ENCODE assay signal across 28 cellular contexts in genomic region chr2:157333304-157334047, GRCh38. TPM values are rescaled to one million over a fixed set of nuclear protein-coding genes. Genes with fewer than 3 reads are reported as not detected.
DNase-seq lines count a peak whose midpoint lies in the region; ATAC-seq, FAIRE-seq and TF ChIP-seq lines count a peak whose summit lies in the region.
"Had no signal": no experiment of that assay in that cellular context is flagged by ENCODE, and none has a peak within 500 bp of the region (broad histone marks: within the 10 kb centered on the region; RNA-seq: fewer than 3 reads in every experiment).

No MANE protein-coding gene starts in this region.

- no peak for TF ChIP-seq CTCF in CD8-positive, alpha-beta T cell (IDR thresholded peaks at IDR 0.05)
- TF ChIP-seq CTCF in K562 (IDR thresholded peaks at IDR 0.05 in 2 of 3, conservative IDR thresholded peaks at IDR 0.05 in 1 of 3; ENCODE audit: insufficient read depth in 2 of 3, low read depth in 1 of 3, low read length in 3 of 3) = no peak
- TF ChIP-seq CTCF in natural killer cell (IDR thresholded peaks at IDR 0.05) = no peak
- TF ChIP-seq CTCF in SK-N-SH (IDR thresholded peaks at IDR 0.05) = no peak

- H3K79me2 ChIP-seq in K562 (ENCODE audit: control insufficient read depth, insufficient read depth, low read length) = no peaks in the 10 kb centered on the region
- no peaks in the 10 kb centered on the region for H3K79me2 ChIP-seq in SK-N-SH (ENCODE audit: insufficient read depth)
- H3K79me2 ChIP-seq: hepatocyte had no signal

- ATAC-seq in activated CD4-positive, alpha-beta T cell treated with anti-CD3 and anti-CD28 coated beads for 36 hours = peak; percentile 73
- ATAC-seq in CD8-positive, alpha-beta T cell = no peak
- ATAC-seq in K562 = no peak
- no peak for ATAC-seq in natural killer cell
- ATAC-seq in GM21515 (IDR thresholded peaks at IDR 0.05; ENCODE audit: unreplicated experiment) = no peak
- ATAC-seq: body of pancreas, mucosa of descending colon, SK-N-SH treated with all-trans-retinoic acid at 6 μM for 48 hours had no signal

- in situ Hi-C loops in K562 (cut with MboI) = loop anchor here (25.0 kb wide), 1 partner anchor 679 kb away; no protein-coding TSS in a partner anchor

- no peak overlapping the region for H3K9ac ChIP-seq in K562 (ENCODE audit: insufficient read depth in 1 of 2, low read depth in 2 of 2, low read length in 2 of 2)
- no peak overlapping the region for H3K9ac ChIP-seq in SK-N-SH
- H3K9ac ChIP-seq: BLaER1 had no signal

- TF ChIP-seq EP300 in K562 (IDR thresholded peaks at IDR 0.05; ENCODE audit: low read length) (no peak), SK-N-SH (IDR thresholded peaks at IDR 0.05; ENCODE audit: borderline replicate concordance in 1 of 2, low read depth in 1 of 2, low read length in 1 of 2) (no peak)

- H3K36me3 Mint-ChIP-seq in activated CD4-positive, alpha-beta T cell treated with anti-CD3 and anti-CD28 coated beads for 36 hours (ENCODE audit: low read depth) = no peaks in the 10 kb centered on the region
- no peaks in the 10 kb centered on the region for H3K36me3 Mint-ChIP-seq in CD8-positive, alpha-beta T cell
- H3K36me3 Mint-ChIP-seq in natural killer cell = no peaks in the 10 kb centered on the region

- no peaks in the 10 kb centered on the region for H3F3A ChIP-seq in SK-N-SH (replicated peaks; ENCODE audit: insufficient read depth)

- peaks cover 42% of the 10 kb centered on the region for H3K4me1 ChIP-seq in CD8-positive, alpha-beta T cell (ENCODE audit: insufficient read depth, low read length)
- no peaks in the 10 kb centered on the region for H3K4me1 ChIP-seq in K562 (replicated peaks in 1 of 2; ENCODE audit: control insufficient read depth in 2 of 2, insufficient read depth in 2 of 2, low read length in 2 of 2)
- no peaks in the 10 kb centered on the region for H3K4me1 ChIP-seq in SK-N-SH (ENCODE audit: control insufficient read depth in 1 of 2, insufficient read depth in 2 of 2, low read depth in 1 of 2, low read length in 1 of 2)

- H3K4me1 Mint-ChIP-seq in activated CD4-positive, alpha-beta T cell treated with anti-CD3 and anti-CD28 coated beads for 36 hours = peaks cover 90% of the 10 kb centered on the region
- H3K4me1 Mint-ChIP-seq in CD8-positive, alpha-beta T cell (ENCODE audit: low read depth) = peaks cover 86% of the 10 kb centered on the region
- H3K4me1 Mint-ChIP-seq in natural killer cell = peaks cover 34 to 52% of the 10 kb centered on the region in 2 donors

- H2AFZ ChIP-seq in K562 (ENCODE audit: low read depth, low read length) (no peak overlapping the region), SK-N-SH (ENCODE audit: low read depth) (no peak overlapping the region)
- H2AFZ ChIP-seq: hepatocyte had no signal

- H3K4me3 Mint-ChIP-seq in activated CD4-positive, alpha-beta T cell treated with anti-CD3 and anti-CD28 coated beads for 36 hours = peak overlapping the region; percentile 26
- no peak overlapping the region for H3K4me3 Mint-ChIP-seq in CD8-positive, alpha-beta T cell
- no peak overlapping the region for H3K4me3 Mint-ChIP-seq in natural killer cell

- peak; percentile 18 for DNase-seq in activated CD4-positive, alpha-beta T cell treated with anti-CD3 and anti-CD28 coated beads for 36 hours
- no peak for DNase-seq in activated CD4-positive, alpha-beta T cell treated with anti-CD3 and anti-CD28 coated beads for 1 hour
- DNase-seq in CD8-positive, alpha-beta T cell = no peak
- no peak for DNase-seq in K562 (ENCODE audit: extremely low read depth in 1 of 4, low spot score in 3 of 4)
- no peak for DNase-seq in natural killer cell
- no peak for DNase-seq in amniotic stem cell (lab: John Stamatoyannopoulos, UW)
- DNase-seq in SK-N-SH = no peak
- DNase-seq: body of pancreas; cortex of kidney; DMS 273 treated with DMSO at 0.1 percent for 48 hours; mucosa of descending colon; NCI-H1092; NCI-H2081; NCI-H524; stimulated activated CD4-positive, alpha-beta T cell treated with anti-CD3 and anti-CD28 coated beads, Interleukin-4, amount 100 ng/mL, for 1 hour had no signal

- no peaks in the 10 kb centered on the region for H3K36me3 ChIP-seq in CD8-positive, alpha-beta T cell (ENCODE audit: insufficient read depth, low read length)
- no peaks in the 10 kb centered on the region for H3K36me3 ChIP-seq in K562 (ENCODE audit: control insufficient read depth, insufficient read depth, low read length)
- H3K36me3 ChIP-seq in SK-N-SH (replicated peaks in 1 of 2; ENCODE audit: control insufficient read depth in 1 of 2, insufficient read depth in 2 of 2, low read length in 1 of 2) = no peaks in the 10 kb centered on the region
- H3K36me3 ChIP-seq: BLaER1, neutrophil had no signal

- TF ChIP-seq POLR2A in K562 (conservative IDR thresholded peaks at IDR 0.05) = no peak

- no peaks in the 10 kb centered on the region for H3K9me3 Mint-ChIP-seq in activated CD4-positive, alpha-beta T cell treated with anti-CD3 and anti-CD28 coated beads for 36 hours (ENCODE audit: low read depth)
- no peaks in the 10 kb centered on the region for H3K9me3 Mint-ChIP-seq in CD8-positive, alpha-beta T cell
- H3K9me3 Mint-ChIP-seq in natural killer cell = no peaks in the 10 kb centered on the region

- H3K27me3 ChIP-seq in CD8-positive, alpha-beta T cell (ENCODE audit: insufficient read depth, low read length) = no peaks in the 10 kb centered on the region
- 0 out of 5 replicates have a peak, but pooled peaks cover 0 to 3% of the 10 kb centered on the region in 2 experiments for H3K27me3 ChIP-seq in K562 (ENCODE audit: control insufficient read depth in 2 of 2, insufficient read depth in 2 of 2, low read length in 2 of 2)
- peaks cover 6% of the 10 kb centered on the region; the same call in 1 of the 2 replicates for H3K27me3 ChIP-seq in SK-N-SH (ENCODE audit: insufficient read depth)
- H3K27me3 ChIP-seq: BLaER1, body of pancreas, hepatocyte, neutrophil had no signal

- H3K9me3 ChIP-seq in CD8-positive, alpha-beta T cell (ENCODE audit: low read length) = no peaks in the 10 kb centered on the region
- no peaks in the 10 kb centered on the region for H3K9me3 ChIP-seq in K562 (replicated peaks; ENCODE audit: control insufficient read depth, insufficient read depth, low read depth, low read length)
- no peaks in the 10 kb centered on the region for H3K9me3 ChIP-seq in SK-N-SH
- H3K9me3 ChIP-seq: BLaER1, body of pancreas, mucosa of descending colon, neutrophil had no signal

- H3K27ac ChIP-seq in CD8-positive, alpha-beta T cell (ENCODE audit: low read depth, low read length) = no peak overlapping the region
- H3K27ac ChIP-seq in K562 (ENCODE audit: extremely low read depth, low read depth, low read length) (no peak overlapping the region), SK-N-SH (ENCODE audit: low read depth in 2 of 2, low read length in 1 of 2) (no peak overlapping the region)
- H3K27ac ChIP-seq: BLaER1, body of pancreas, hepatocyte, neutrophil, RWPE1 had no signal

- peak; percentile 46 for FAIRE-seq in K562 (lab: Jason Lieb, UNC)
- FAIRE-seq: GM18507 had no signal

- H3K4me2 ChIP-seq in K562 (ENCODE audit: insufficient read depth, low read length) (no peak overlapping the region), SK-N-SH (no peak overlapping the region)
- H3K4me2 ChIP-seq: BLaER1, hepatocyte had no signal

- no peaks in the 10 kb centered on the region for H3K27me3 Mint-ChIP-seq in activated CD4-positive, alpha-beta T cell treated with anti-CD3 and anti-CD28 coated beads for 36 hours
- H3K27me3 Mint-ChIP-seq in CD8-positive, alpha-beta T cell (ENCODE audit: low read depth) = no peaks in the 10 kb centered on the region
- H3K27me3 Mint-ChIP-seq in natural killer cell (ENCODE audit: low read depth in 2 of 2) = no peaks in the 10 kb centered on the region

- CTCF ChIA-PET in activated CD4-positive, alpha-beta T cell treated with anti-CD3 and anti-CD28 coated beads for 36 hours (lab: Charles Lee) = interaction anchor here (0.8 to 12.4 kb wide), 15 partner anchors 13 to 159 kb away, joined by 3 to 189 read pairs (median 6); no protein-coding TSS in a partner anchor
- CTCF ChIA-PET in CD8-positive, alpha-beta T cell (lab: Charles Lee) = interaction anchor here (0.8 to 12.8 kb wide), 6 partner anchors 28 to 114 kb away, joined by 3 to 303 read pairs (median 4); partner anchors contain the start of gene CYTIP
- CTCF ChIA-PET in K562 (lab: Yijun Ruan, JAX; ENCODE audit: low intra/inter-chr PET ratio) (no interaction called here), SK-N-SH (lab: Yijun Ruan, JAX) (interaction anchor here (1.0 to 4.0 kb wide), 3 partner anchors 13 to 164 kb away, joined by 3 to 33 read pairs (median 5); no protein-coding TSS in a partner anchor)

- H3K4me3 ChIP-seq in CD8-positive, alpha-beta T cell (ENCODE audit: low read depth, low read length) = no peak overlapping the region
- H3K4me3 ChIP-seq in K562 (no peak overlapping the region), SK-N-SH (ENCODE audit: low read depth in 2 of 2, low read length in 1 of 2) (no peak overlapping the region)
- H3K4me3 ChIP-seq: BLaER1, body of pancreas, hepatocyte, mucosa of descending colon, skin epidermis had no signal

- TF ChIP-seq RAD21 in K562 (CRISPR knock-in tag; conservative IDR thresholded peaks at IDR 0.05 in 1 of 2, IDR thresholded peaks at IDR 0.05 in 1 of 2) (no peak), SK-N-SH (IDR thresholded peaks at IDR 0.05; ENCODE audit: low read length) (no peak)

- 7% methylated on average over 2 of the region's 2 CpGs for WGBS in K562 (ENCODE audit: insufficient coverage, low coverage, missing lambda C conversion rate)
- 4% methylated on average over 2 of the region's 2 CpGs for WGBS in SK-N-SH (ENCODE audit: low lambda C conversion rate)

- H4K20me1 ChIP-seq in K562 (replicated peaks; ENCODE audit: control insufficient read depth, insufficient read depth, low read length) (no peaks in the 10 kb centered on the region), SK-N-SH (ENCODE audit: insufficient read depth) (no peaks in the 10 kb centered on the region)
- H4K20me1 ChIP-seq: BLaER1 had no signal

- H3K27ac Mint-ChIP-seq in activated CD4-positive, alpha-beta T cell treated with anti-CD3 and anti-CD28 coated beads for 36 hours = peak overlapping the region; percentile 55
- peak overlapping the region; percentile 88 for H3K27ac Mint-ChIP-seq in CD8-positive, alpha-beta T cell
- peak overlapping the region; percentile 26 to 86 for H3K27ac Mint-ChIP-seq in natural killer cell

- intact Hi-C loops in activated CD4-positive, alpha-beta T cell treated with anti-CD3 and anti-CD28 coated beads for 36 hours (cut with DNase I, micrococcal nuclease) = loop anchor here (2.0 to 5.0 kb wide), 5 partner anchors 79 to 564 kb away; partner anchors contain the start of gene ACVR1C (in 1 of the 2)
- intact Hi-C loops in CD8-positive, alpha-beta T cell (cut with DNase I, micrococcal nuclease) = loop anchor here in 1 of 2 experiments (10.0 kb wide), 1 partner anchor 561 kb away; no protein-coding TSS in a partner anchor
- intact Hi-C loops in K562 (cut with micrococcal nuclease) = no loop called here
- intact Hi-C loops in natural killer cell (cut with micrococcal nuclease) = no loop called here

- no TSS peak for BruUV-seq in K562 (replicated peaks; lab: Mats Ljungman, UMichigan)

- POLR2A ChIA-PET in activated CD4-positive, alpha-beta T cell treated with anti-CD3 and anti-CD28 coated beads for 36 hours (lab: Charles Lee) = interaction anchor here (0.6 to 2.0 kb wide), 3 partner anchors 107 to 565 kb away, joined by 3 to 18 read pairs (median 5); no protein-coding TSS in a partner anchor
- POLR2A ChIA-PET in CD8-positive, alpha-beta T cell (lab: Charles Lee) = interaction anchor here (0.6 to 2.2 kb wide), 4 partner anchors 71 to 110 kb away, joined by 3 to 7 read pairs (median 6); partner anchors contain the start of gene CYTIP
- POLR2A ChIA-PET in K562 (lab: Yijun Ruan, JAX) = interaction anchor here (1.2 kb wide), 1 partner anchor 8 kb away, joined by 3 read pairs; the partner anchor contains the start of gene ERMN
- POLR2A ChIA-PET in SK-N-SH (lab: Yijun Ruan, JAX) = no interaction called here

- H3K9me1 ChIP-seq in K562 (ENCODE audit: control insufficient read depth, insufficient read depth, low read length) = no peaks in the 10 kb centered on the region

- H3K9me2 ChIP-seq in SK-N-SH = no peaks in the 10 kb centered on the region

RNA-seq across cellular contexts. Expression of gene ERMN, which starts 7.9 kb away (rescaled TPM):
- 1 to 10 TPM; 1.0 to 1.8 TPM for total RNA-seq in activated CD4-positive, alpha-beta T cell treated with anti-CD3 and anti-CD28 coated beads for 36 hours
- 10 to 100 TPM; 20.7 to 23.6 TPM for total RNA-seq in CD8-positive, alpha-beta T cell
- total RNA-seq in K562 (2011; cell fraction: chromatin; rRNA removed; ENCODE audit: low replicate concordance) = 0.14 TPM in 1 of 2 replicates, not detected in the other
- not detected in 2 replicates for total RNA-seq in K562 (2011; cell fraction: nucleolus; rRNA removed)
- total RNA-seq in K562 (2011; cell fraction: nucleoplasm; rRNA removed) = not detected in 2 replicates
- total RNA-seq in K562 (2014; rRNA removed) (not detected in 2 replicates), K562 (2014; rRNA removed; fragmentation: Illumina TruSeq; extraction: Trizol) (0.07 and 0.10 TPM in 2 replicates), K562 (2015; rRNA removed; fragmentation: Illumina TruSeq; extraction: Trizol) (0.04 TPM in 1 of 2 replicates, not detected in the other), K562 (2021) (not detected in 2 replicates), natural killer cell (10 to 100 TPM; 13.5 to 14.4 (median 14.0) TPM)
- polyA plus RNA-seq in K562 (2011; rRNA removed) (0.11 and 0.14 TPM in 2 replicates), K562 (2014; fragmentation: Illumina TruSeq; extraction: Trizol) (0.03 TPM in 1 of 2 replicates, not detected in the other), K562 (2014; fragmentation: Nextera tagmentation; extraction: Ambion mirVana) (under 1 TPM; 0.03 to 0.07 TPM), K562 (2014; rRNA removed) (not detected in 2 replicates), SK-N-SH (2012; rRNA removed) (not detected in 2 replicates)
- not detected in 2 replicates for polyA plus RNA-seq in K562 (2011; cell fraction: cytosol; rRNA removed)
- 0.08 and 0.11 TPM in 2 replicates for polyA plus RNA-seq in K562 (2011; cell fraction: nucleus; rRNA removed)
- 0.07 and 0.14 TPM in 2 replicates for polyA plus RNA-seq in K562 (2012)
- polyA minus RNA-seq in K562 (2011; rRNA and poly(A)+ RNA removed) = not detected in 2 replicates
- not detected in 2 replicates for polyA minus RNA-seq in K562 (2011; cell fraction: cytosol; rRNA and poly(A)+ RNA removed)
- polyA minus RNA-seq in K562 (2011; cell fraction: nucleus; rRNA and poly(A)+ RNA removed) = not detected in 2 replicates
- polyA plus RNA-seq in SK-N-SH (2012; cell fraction: cytosol; rRNA removed) = not detected in 2 replicates
- not detected in 2 replicates for polyA plus RNA-seq in SK-N-SH (2012; cell fraction: nucleus; rRNA removed)
- total RNA-seq: A673, fibroblast of villous mesenchyme, LHCN-M2, pulmonary artery endothelial cell, urinary bladder had no signal

Comparison
In these comparisons a context has a peak if more than half of its experiments do, and no peak if none do; other contexts are left out.
1. RNA of gene ERMN, which starts 7.9 kb away (total RNA-seq): 20.7 to 23.6 TPM in CD8-positive, alpha-beta T cell and 13.5 to 14.4 TPM in natural killer cell; 1.0 to 1.8 TPM in activated CD4-positive, alpha-beta T cell treated with anti-CD3 and anti-CD28 coated beads for 36 hours and 0.04 to 0.14 TPM in K562; every median in the first group is over 4 times any median in the second.
2. intact Hi-C loops: an anchor here in activated CD4-positive, alpha-beta T cell treated with anti-CD3 and anti-CD28 coated beads for 36 hours (2.0 to 5.0 kb wide); none called in K562 and natural killer cell.
3. Peak in every context shown above with its lines, with median percentiles within 50 percentile points of each other: H3K27ac Mint-ChIP-seq.